25 cellular contexts compared by ENCODE assay signal in genomic region chr7:13433946-13434345, GRCh38.
"Had no signal": no experiment of that assay in that cellular context is flagged by ENCODE, and none has a peak within 500 bp of the region (broad histone marks: within the 10 kb centered on the region; RNA-seq: fewer than 3 reads in every experiment).

No MANE protein-coding gene starts in this region.

- H3K36me3 Mint-ChIP-seq: activated naive CD8-positive, alpha-beta T cell had no signal

- H3K9me3 Mint-ChIP-seq: activated CD8-positive, alpha-beta T cell treated with anti-CD3 and anti-CD28 coated beads for 36 hours; activated T-cell treated with anti-CD3 and anti-CD28 coated beads, Interleukin-2, amount 50 U/mL, for 4 hours; dendritic cell treated with granulocyte-macrophage colony-stimulating factor and Interleukin-4, amounts not matched to agents 40 ng/mL and 50 ng/mL, for 4 days; endodermal cell had no signal

- H3K27me3 Mint-ChIP-seq: activated CD8-positive, alpha-beta T cell treated with anti-CD3 and anti-CD28 coated beads for 36 hours; central memory CD8-positive, alpha-beta T cell; dendritic cell treated with granulocyte-macrophage colony-stimulating factor and Interleukin-4, amounts not matched to agents 40 ng/mL and 50 ng/mL, for 4 days had no signal

- H3K4me3 ChIP-seq: coronary artery, dorsolateral prefrontal cortex had no signal

- H3K4me3 Mint-ChIP-seq: activated CD8-positive, alpha-beta T cell treated with anti-CD3 and anti-CD28 coated beads for 36 hours; activated naive CD8-positive, alpha-beta T cell; activated T-cell treated with anti-CD3 and anti-CD28 coated beads, Interleukin-2, amount 50 U/mL, for 4 hours; activated T-helper 17 cell treated with anti-CD3 and anti-CD28 coated beads, Interleukin-2, amount 50 U/mL, for 72 hours; central memory CD8-positive, alpha-beta T cell; dendritic cell treated with granulocyte-macrophage colony-stimulating factor and Interleukin-4, amounts not matched to agents 40 ng/mL and 50 ng/mL, for 4 days; endodermal cell had no signal

- H3K27ac Mint-ChIP-seq: activated CD8-positive, alpha-beta T cell treated with anti-CD3 and anti-CD28 coated beads for 36 hours; activated naive CD8-positive, alpha-beta T cell; activated T-helper 17 cell treated with anti-CD3 and anti-CD28 coated beads, Interleukin-2, amount 50 U/mL, for 72 hours; dendritic cell treated with granulocyte-macrophage colony-stimulating factor and Interleukin-4, amounts not matched to agents 40 ng/mL and 50 ng/mL, for 4 days; endodermal cell had no signal

- H3K27me3 ChIP-seq: brain microvascular endothelial cell, dorsolateral prefrontal cortex had no signal

- DNase-seq: activated CD4-positive, alpha-beta T cell treated with anti-CD3 and anti-CD28 coated beads for 48 hours; activated CD4-positive, alpha-beta T cell treated with anti-CD3 and anti-CD28 coated beads, Interleukin-2, amount 50 U/mL, for 1 hour; activated CD4-positive, alpha-beta T cell treated with anti-CD3 and anti-CD28 coated beads, Interleukin-2, amount 50 U/mL, for 48 hours; activated CD8-positive, alpha-beta memory T cell treated with anti-CD3 and anti-CD28 coated beads for 24 hours; activated CD8-positive, alpha-beta T cell treated with anti-CD3 and anti-CD28 coated beads for 36 hours; activated effector memory CD4-positive, alpha-beta T cell treated with Interleukin-2 at 50 U/mL for 16 hours; activated gamma-delta T cell treated with Interleukin-2 at 50 U/mL for 16 hours; activated naive CD4-positive, alpha-beta T cell treated with anti-CD3 and anti-CD28 coated beads, Interleukin-2, amount 50 U/mL, for 16 hours; activated naive CD4-positive, alpha-beta T cell treated with Interleukin-2 at 50 U/mL for 16 hours; activated T-cell treated with anti-CD3 and anti-CD28 coated beads, Interleukin-2, amount 50 U/mL, for 4 hours; amniotic stem cell; anterior cingulate cortex; brain microvascular endothelial cell; dorsolateral prefrontal cortex; effector memory CD4-positive, alpha-beta T cell; endodermal cell; foreskin fibroblast; head of caudate nucleus; T-helper 2 cell had no signal

- H3K4me1 Mint-ChIP-seq: activated T-helper 17 cell treated with anti-CD3 and anti-CD28 coated beads, Interleukin-2, amount 50 U/mL, for 72 hours; central memory CD8-positive, alpha-beta T cell; endodermal cell had no signal

- ATAC-seq: activated CD8-positive, alpha-beta T cell treated with anti-CD3 and anti-CD28 coated beads for 36 hours; activated T-cell treated with anti-CD3 and anti-CD28 coated beads, Interleukin-2, amount 50 U/mL, for 4 hours; activated T-helper 17 cell treated with anti-CD3 and anti-CD28 coated beads, Interleukin-2, amount 50 U/mL, for 72 hours; esophagus mucosa had no signal

- H3K36me3 ChIP-seq: brain microvascular endothelial cell had no signal

- H3K27ac ChIP-seq: brain microvascular endothelial cell, coronary artery, dorsolateral prefrontal cortex had no signal
